ENCODE assay signal across 8 cellular contexts in genomic region chr7:32427769-32428291, GRCh38.
DNase-seq lines count a peak whose midpoint lies in the region; ATAC-seq and TF ChIP-seq lines count a peak whose summit lies in the region.

No MANE protein-coding gene starts in this region.

- peaks cover 6 to 7% (median 7%) of the 10 kb centered on the region in 3 donors for H3K9me3 Mint-ChIP-seq in T-cell

- peak in 3 of 4 experiments; percentile 45 to 63 (median 45) for ATAC-seq in T-cell (replicated peaks in 1 of 4)
- ATAC-seq in GM19452 (IDR thresholded peaks at IDR 0.05; ENCODE audit: unreplicated experiment), result no peak

- no peaks in the 10 kb centered on the region for H3K36me3 Mint-ChIP-seq in T-cell

- CTCF ChIA-PET in T-cell (lab: Charles Lee), result interaction anchor here in 1 of 2 donors (0.6 kb wide), 1 partner anchor 1163 kb away, joined by 3 read pairs; no protein-coding TSS in a partner anchor

- in situ Hi-C loops in astrocyte of the spinal cord (cut with HindIII; ENCODE audit: low sequenced_read_pairs), result no loop called here

- POLR2A ChIA-PET in T-cell (lab: Charles Lee), result no interaction called here

- DNase-seq in HT1080 (ENCODE audit: low read depth) (peak; percentile 48), T-cell (peak; percentile 7 to 65 (median 44)), astrocyte of the spinal cord (ENCODE audit: low read depth, low spot score) (peak; percentile 85), smooth muscle cell of the brain vasculature (ENCODE audit: low read depth, low spot score) (peak; percentile 54), COR-L47 (lab: John Stamatoyannopoulos, UW) (no peak)

- H3K4me1 ChIP-seq in iPS-15b (ENCODE audit: control insufficient read depth, insufficient read depth, low read length), result no peaks in the 10 kb centered on the region

- no peak overlapping the region for H3K27ac Mint-ChIP-seq in T-cell

- no peak overlapping the region for H3K9ac ChIP-seq in iPS-15b (ENCODE audit: low read depth, low read length)

- H3K36me3 ChIP-seq in iPS-15b (ENCODE audit: control insufficient read depth, insufficient read depth, low read length), result no peaks in the 10 kb centered on the region

- H3K27me3 Mint-ChIP-seq in T-cell, result peaks cover 61% of the 10 kb centered on the region in 2 donors

- H3K4me3 ChIP-seq in GM12875 (ENCODE audit: low read depth, low read length), result no peak overlapping the region
- no peak overlapping the region for H3K4me3 ChIP-seq in astrocyte of the spinal cord (ENCODE audit: low read depth, low read length)
- peak overlapping the region; percentile 80 for H3K4me3 ChIP-seq in iPS-15b (ENCODE audit: low read depth, low read length)

- H3K4me3 Mint-ChIP-seq in T-cell, result no peak overlapping the region

- H3K4me1 Mint-ChIP-seq in T-cell, result no peaks in the 10 kb centered on the region

- TF ChIP-seq CTCF in GM12875 (IDR thresholded peaks at IDR 0.05; ENCODE audit: borderline replicate concordance, insufficient read depth, low read depth, low read length) (0 out of 2 replicates have a peak, but pooled peaks have one; percentile 18), astrocyte of the spinal cord (IDR thresholded peaks at IDR 0.05; ENCODE audit: low read depth, low read length) (peak; percentile 62)

- H3K27me3 ChIP-seq in iPS-15b (ENCODE audit: control insufficient read depth, insufficient read depth, low read length), result peaks cover 57% of the 10 kb centered on the region

- no peaks in the 10 kb centered on the region for H3K9me3 ChIP-seq in iPS-15b (ENCODE audit: control insufficient read depth, insufficient read depth, low read length)
